ENCODE assay signal across 8 cellular contexts in the genomic region with DNA sequence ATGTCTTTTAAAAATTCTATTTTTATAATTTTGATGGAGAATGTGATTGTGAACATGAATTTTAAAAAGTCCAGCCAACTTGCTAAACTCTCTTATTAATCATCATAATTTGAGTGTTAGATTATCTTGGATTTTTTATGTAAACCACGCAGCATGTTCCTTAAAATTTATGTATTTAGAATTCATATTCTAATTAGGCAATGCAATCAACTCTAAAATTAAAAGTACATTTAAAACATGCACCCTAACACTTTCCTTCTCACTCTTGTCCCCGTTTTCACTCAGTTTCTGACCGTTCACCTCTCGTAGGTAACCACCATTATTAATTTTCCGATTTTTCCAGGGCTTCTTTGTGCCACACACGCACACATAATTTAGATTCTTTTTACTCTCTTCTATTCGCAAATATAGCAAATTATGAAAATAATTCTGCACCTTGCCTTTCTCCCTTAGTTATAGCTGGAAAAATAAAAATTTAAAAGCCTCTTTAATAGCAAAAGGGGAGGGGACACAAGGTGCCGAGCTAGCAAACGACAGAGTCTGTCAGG. TPM values are rescaled to one million over a fixed set of nuclear protein-coding genes. Genes with fewer than 3 reads are reported as not detected.
A peak's percentile ranks its signal among the peaks of the same experiment; 100 is the strongest.
DNase-seq lines count a peak whose midpoint lies in the region; ATAC-seq and TF ChIP-seq lines count a peak whose summit lies in the region.

No MANE protein-coding gene starts in this region.

- WGBS in right cardiac atrium, result 2% methylated on average over 9 of the region's 9 CpGs

- H3K27me3 Mint-ChIP-seq in activated CD4-positive, alpha-beta T cell treated with anti-CD3 and anti-CD28 coated beads for 36 hours, result peaks cover 8% of the 10 kb centered on the region
- H3K27me3 Mint-ChIP-seq in stimulated activated naive CD8-positive, alpha-beta T cell treated with anti-CD3 and anti-CD28 coated beads, Interleukin-15, amount 100 ng/mL, for 72 hours, result peaks cover 15% of the 10 kb centered on the region

- H3K27ac ChIP-seq in SU-DHL-6 (ENCODE audit: low read depth, low read length), result peak overlapping the region; percentile 20; the same call in 1 of the 2 replicates
- peak overlapping the region; percentile 96 for H3K27ac ChIP-seq in right cardiac atrium (ENCODE audit: low read length)

- H3K4me2 ChIP-seq in SU-DHL-6 (ENCODE audit: low read depth, low read length, poor library complexity, severe bottlenecking), result peak overlapping the region; percentile 89

- peak; percentile 5 for ATAC-seq in activated CD4-positive, alpha-beta T cell treated with anti-CD3 and anti-CD28 coated beads for 36 hours
- ATAC-seq in right cardiac atrium, result no peak
- ATAC-seq in stimulated activated naive CD8-positive, alpha-beta T cell treated with anti-CD3 and anti-CD28 coated beads, Interleukin-15, amount 100 ng/mL, for 72 hours, result no peak

- CTCF ChIA-PET in activated CD4-positive, alpha-beta T cell treated with anti-CD3 and anti-CD28 coated beads for 36 hours (lab: Charles Lee), result interaction anchor here (0.9 to 1.1 kb wide), 3 partner anchors 14 to 579 kb away, joined by 3 to 4 read pairs (median 3); a partner anchor contains a TSS

- H3K4me3 Mint-ChIP-seq in activated CD4-positive, alpha-beta T cell treated with anti-CD3 and anti-CD28 coated beads for 36 hours, result peak overlapping the region; percentile 96
- H3K4me3 Mint-ChIP-seq in stimulated activated naive CD8-positive, alpha-beta T cell treated with anti-CD3 and anti-CD28 coated beads, Interleukin-15, amount 100 ng/mL, for 72 hours, result peak overlapping the region; percentile 96 to 100

- no peaks in the 10 kb centered on the region for H3K9me3 Mint-ChIP-seq in activated CD4-positive, alpha-beta T cell treated with anti-CD3 and anti-CD28 coated beads for 36 hours (ENCODE audit: low read depth)
- no peaks in the 10 kb centered on the region for H3K9me3 Mint-ChIP-seq in stimulated activated naive CD8-positive, alpha-beta T cell treated with anti-CD3 and anti-CD28 coated beads, Interleukin-15, amount 100 ng/mL, for 72 hours

- peak overlapping the region; percentile 93 for H3K27ac Mint-ChIP-seq in activated CD4-positive, alpha-beta T cell treated with anti-CD3 and anti-CD28 coated beads for 36 hours
- peak overlapping the region; percentile 75 to 99 for H3K27ac Mint-ChIP-seq in stimulated activated naive CD8-positive, alpha-beta T cell treated with anti-CD3 and anti-CD28 coated beads, Interleukin-15, amount 100 ng/mL, for 72 hours

- peaks cover 13% of the 10 kb centered on the region; the same call in 1 of the 2 replicates for H3K9me3 ChIP-seq in SU-DHL-6 (ENCODE audit: insufficient read depth, low read length)
- no peaks in the 10 kb centered on the region for H3K9me3 ChIP-seq in right cardiac atrium (ENCODE audit: control insufficient read depth, low read length)

- H2AFZ ChIP-seq in SU-DHL-6 (ENCODE audit: low read depth, low read length, severe bottlenecking), result peak overlapping the region; percentile 99

- no peaks in the 10 kb centered on the region for H4K20me1 ChIP-seq in SU-DHL-6 (ENCODE audit: low read depth, low read length)

- TF ChIP-seq CTCF in SU-DHL-6 (IDR thresholded peaks at IDR 0.05; ENCODE audit: insufficient read depth, low read length, poor library complexity, severe bottlenecking), result no peak

- H3K27me3 ChIP-seq in SU-DHL-6 (ENCODE audit: low read length), result no peaks in the 10 kb centered on the region
- no peaks in the 10 kb centered on the region for H3K27me3 ChIP-seq in right cardiac atrium (ENCODE audit: control insufficient read depth, insufficient read depth)

- H3K36me3 Mint-ChIP-seq in activated CD4-positive, alpha-beta T cell treated with anti-CD3 and anti-CD28 coated beads for 36 hours (ENCODE audit: low read depth), result peaks cover 2% of the 10 kb centered on the region

- POLR2A ChIA-PET in activated CD4-positive, alpha-beta T cell treated with anti-CD3 and anti-CD28 coated beads for 36 hours (lab: Charles Lee), result interaction anchor here (1.0 kb wide), 1 partner anchor 208 kb away, joined by 5 read pairs; a partner anchor contains a TSS

- peaks cover 27% of the 10 kb centered on the region; the same call in 1 of the 2 replicates for H3K79me2 ChIP-seq in SU-DHL-6 (ENCODE audit: insufficient read depth, low read length)

- H3K4me3 ChIP-seq in SU-DHL-6 (ENCODE audit: insufficient read depth, low read length, poor library complexity, severe bottlenecking), result peak overlapping the region; percentile 78
- H3K4me3 ChIP-seq in right cardiac atrium (ENCODE audit: low read length), result peak overlapping the region; percentile 87

- no peaks in the 10 kb centered on the region for H3K4me1 ChIP-seq in right cardiac atrium (ENCODE audit: control insufficient read depth, insufficient read depth, low read length)

- peaks cover 8% of the 10 kb centered on the region for H3F3A ChIP-seq in SU-DHL-6 (ENCODE audit: insufficient read depth)

- peaks cover 22% of the 10 kb centered on the region for H3K4me1 Mint-ChIP-seq in activated CD4-positive, alpha-beta T cell treated with anti-CD3 and anti-CD28 coated beads for 36 hours
- peaks cover 31% of the 10 kb centered on the region for H3K4me1 Mint-ChIP-seq in stimulated activated naive CD8-positive, alpha-beta T cell treated with anti-CD3 and anti-CD28 coated beads, Interleukin-15, amount 100 ng/mL, for 72 hours

- H3K9ac ChIP-seq in SU-DHL-6 (ENCODE audit: low read length), result peak overlapping the region; percentile 77

- intact Hi-C loops in activated CD4-positive, alpha-beta T cell treated with anti-CD3 and anti-CD28 coated beads for 36 hours (cut with DNase I, micrococcal nuclease), result loop anchor here (1.0 to 5.0 kb wide), 6 partner anchors 13 to 268 kb away; a partner anchor contains a TSS
- intact Hi-C loops in right cardiac atrium (cut with DNase I), result loop anchor here in 1 of 4 donors (10.0 kb wide), 1 partner anchor 1865 kb away; a partner anchor contains a TSS

- DNase-seq in activated CD4-positive, alpha-beta T cell treated with anti-CD3 and anti-CD28 coated beads for 36 hours, result no peak
- no peak for DNase-seq in activated CD4-positive, alpha-beta T cell treated with anti-CD3 and anti-CD28 coated beads for 4 hours
- DNase-seq in right cardiac atrium (no peak), inferior parietal cortex (ENCODE audit: extremely low spot score) (no peak), NCI-H446 (lab: John Stamatoyannopoulos, UW) (no peak)
- no peak for DNase-seq in stimulated activated naive CD8-positive, alpha-beta T cell treated with anti-CD3 and anti-CD28 coated beads, Interleukin-15, amount 100 ng/mL, for 72 hours
- DNase-seq in activated CD4-positive, alpha-beta T cell treated with anti-CD3 and anti-CD28 coated beads for 48 hours, result no peak

- no peaks in the 10 kb centered on the region for H3K9me2 ChIP-seq in SU-DHL-6 (replicated peaks; ENCODE audit: insufficient read depth, low read length)

- peaks cover 5% of the 10 kb centered on the region; the same call in 1 of the 2 replicates for H3K36me3 ChIP-seq in SU-DHL-6 (ENCODE audit: low read length)

RNA-seq across cellular contexts. Expression of a gene that starts 0.3 kb away (rescaled TPM):
- 1 to 10 TPM; 2.2 to 3.1 TPM for total RNA-seq in activated CD4-positive, alpha-beta T cell treated with anti-CD3 and anti-CD28 coated beads for 36 hours
- 1 to 10 TPM; 4.1 to 7.2 (median 6.0) TPM for total RNA-seq in right cardiac atrium
- polyA plus RNA-seq in right cardiac atrium, result 1.7 TPM

RNA-seq across cellular contexts. Expression of a gene that starts 13.5 kb away (rescaled TPM):
- total RNA-seq in activated CD4-positive, alpha-beta T cell treated with anti-CD3 and anti-CD28 coated beads for 36 hours, result 1 to 10 TPM; 1.3 to 1.8 TPM
- 10 to 100 TPM in 2 of 4 donors, 1 to 10 TPM in 2; 8.3 to 18.4 (median 10.2) TPM for total RNA-seq in right cardiac atrium
- polyA plus RNA-seq in right cardiac atrium, result 3.9 TPM

RNA-seq across cellular contexts. Expression of a gene that starts 50.1 kb away (rescaled TPM):
- total RNA-seq in activated CD4-positive, alpha-beta T cell treated with anti-CD3 and anti-CD28 coated beads for 36 hours, result 1 to 10 TPM; 6.9 to 7.6 TPM
- total RNA-seq in right cardiac atrium, result 1 to 10 TPM; 3.6 to 4.2 (median 3.9) TPM
- polyA plus RNA-seq in right cardiac atrium, result 1.4 TPM
